19 cellular contexts compared by ENCODE assay signal in genomic region chr10:121025731-121026130, GRCh38.
DNase-seq lines count a peak whose midpoint lies in the region; ATAC-seq lines count a peak whose summit lies in the region.
"Had no signal": no experiment of that assay in that cellular context is flagged by ENCODE, and none has a peak within 500 bp of the region (broad histone marks: within the 10 kb centered on the region; RNA-seq: fewer than 3 reads in every experiment).

No MANE protein-coding gene starts in this region.

- no peaks in the 10 kb centered on the region for H3K36me3 Mint-ChIP-seq in activated CD8-positive, alpha-beta memory T cell treated with anti-CD3 and anti-CD28 coated beads, Interleukin-2, amount 10 ng/mL, durations not matched to agents 7 days and 5 days
- H3K36me3 Mint-ChIP-seq: CD14-positive monocyte; CD8-positive, alpha-beta memory T cell had no signal

- no peaks in the 10 kb centered on the region for H3K4me1 Mint-ChIP-seq in activated CD8-positive, alpha-beta memory T cell treated with anti-CD3 and anti-CD28 coated beads, Interleukin-2, amount 10 ng/mL, durations not matched to agents 7 days and 5 days
- H3K4me1 Mint-ChIP-seq: CD8-positive, alpha-beta memory T cell; GM23338 had no signal

- peak; percentile 13 for DNase-seq in kidney glomerular epithelial cell (lab: John Stamatoyannopoulos, UW)
- no peak for DNase-seq in Ammon's horn (ENCODE audit: low spot score)
- DNase-seq in activated CD8-positive, alpha-beta memory T cell treated with anti-CD3 and anti-CD28 coated beads, Interleukin-2, amount 10 ng/mL, durations not matched to agents 7 days and 5 days, result no peak
- no peak for DNase-seq in stimulated activated CD8-positive, alpha-beta memory T cell treated with anti-CD3 and anti-CD28 coated beads, Interleukin-4, amount 100 ng/mL, for 48 hours
- DNase-seq: BE2C; CD4-positive, alpha-beta T cell; CD8-positive, alpha-beta memory T cell; DMS 273 treated with DMSO at 0.1 percent for 48 hours; DMS79; EL; GDM1; H9 had no signal

- peaks cover 30% of the 10 kb centered on the region for H3K4me1 ChIP-seq in muscle layer of colon (ENCODE audit: insufficient read depth, low read length)
- peaks cover 3% of the 10 kb centered on the region for H3K4me1 ChIP-seq in rectal smooth muscle tissue (ENCODE audit: control insufficient read depth, insufficient read depth, low read length)
- H3K4me1 ChIP-seq: BE2C had no signal

- H3K27me3 ChIP-seq in muscle layer of colon (ENCODE audit: control insufficient read depth in 1 of 2, insufficient read depth in 2 of 2, low read length in 2 of 2), result no peaks in the 10 kb centered on the region
- no peaks in the 10 kb centered on the region for H3K27me3 ChIP-seq in rectal smooth muscle tissue (ENCODE audit: control insufficient read depth, insufficient read depth, low read length)
- H3K27me3 ChIP-seq: BE2C had no signal

- no peak for ATAC-seq in activated CD8-positive, alpha-beta memory T cell treated with anti-CD3 and anti-CD28 coated beads, Interleukin-2, amount 10 ng/mL, durations not matched to agents 7 days and 5 days
- ATAC-seq: GM23338, HCT116 had no signal

- H3K9me3 ChIP-seq in muscle layer of colon (ENCODE audit: low read length), result no peaks in the 10 kb centered on the region
- H3K9me3 ChIP-seq: BE2C had no signal

- no peak overlapping the region for H3K27ac Mint-ChIP-seq in activated CD8-positive, alpha-beta memory T cell treated with anti-CD3 and anti-CD28 coated beads, Interleukin-2, amount 10 ng/mL, durations not matched to agents 7 days and 5 days
- H3K27ac Mint-ChIP-seq: CD4-positive, alpha-beta T cell; CD8-positive, alpha-beta memory T cell; GM23338; H9 had no signal

- no peaks in the 10 kb centered on the region for H3K27me3 Mint-ChIP-seq in activated CD8-positive, alpha-beta memory T cell treated with anti-CD3 and anti-CD28 coated beads, Interleukin-2, amount 10 ng/mL, durations not matched to agents 7 days and 5 days

- no peak overlapping the region for H3K4me3 ChIP-seq in muscle layer of colon (ENCODE audit: low read depth in 1 of 2, low read length in 2 of 2)
- H3K4me3 ChIP-seq in rectal smooth muscle tissue (ENCODE audit: low read length), result no peak overlapping the region
- H3K4me3 ChIP-seq: BLaER1 treated with 17β-estradiol and CSF1 and Interleukin-3, amounts not matched to agents 10 nM and 100 nM; GM23338 had no signal

- CTCF ChIA-PET in activated CD8-positive, alpha-beta memory T cell treated with anti-CD3 and anti-CD28 coated beads, Interleukin-2, amount 10 ng/mL, durations not matched to agents 7 days and 5 days (lab: Charles Lee), result no interaction called here

- H3K36me3 ChIP-seq in muscle layer of colon (ENCODE audit: insufficient read depth, low read length) (no peaks in the 10 kb centered on the region), rectal smooth muscle tissue (ENCODE audit: control insufficient read depth, insufficient read depth, low read length) (no peaks in the 10 kb centered on the region)
- H3K36me3 ChIP-seq: BE2C; BLaER1 treated with 17β-estradiol and CSF1 and Interleukin-3, amounts not matched to agents 10 nM and 100 nM had no signal

- H3K9ac ChIP-seq in muscle layer of colon (ENCODE audit: low read length) (no peak overlapping the region), rectal smooth muscle tissue (ENCODE audit: low read length) (no peak overlapping the region)
- H3K9ac ChIP-seq: BLaER1 treated with 17β-estradiol and CSF1 and Interleukin-3, amounts not matched to agents 10 nM and 100 nM had no signal

- no peaks in the 10 kb centered on the region for H3K9me3 Mint-ChIP-seq in activated CD8-positive, alpha-beta memory T cell treated with anti-CD3 and anti-CD28 coated beads, Interleukin-2, amount 10 ng/mL, durations not matched to agents 7 days and 5 days (ENCODE audit: low read depth)
- H3K9me3 Mint-ChIP-seq: CD4-positive, alpha-beta T cell; CD8-positive, alpha-beta memory T cell; GM23338; H9 had no signal

- H3K27ac ChIP-seq in muscle layer of colon (ENCODE audit: low read depth, low read length) (peak overlapping the region; percentile 64), rectal smooth muscle tissue (ENCODE audit: low read depth, low read length) (peak overlapping the region; percentile 22)
- H3K27ac ChIP-seq: 22Rv1; BLaER1 treated with 17β-estradiol and CSF1 and Interleukin-3, amounts not matched to agents 10 nM and 100 nM had no signal

- H3K4me3 Mint-ChIP-seq in activated CD8-positive, alpha-beta memory T cell treated with anti-CD3 and anti-CD28 coated beads, Interleukin-2, amount 10 ng/mL, durations not matched to agents 7 days and 5 days, result no peak overlapping the region
- H3K4me3 Mint-ChIP-seq: CD14-positive monocyte; CD4-positive, alpha-beta T cell; CD8-positive, alpha-beta memory T cell; GM23338; H9 had no signal
